ENCODE assay signal across 18 cellular contexts in genomic region chr14:55816225-55816624, GRCh38.
"Had no signal": no experiment of that assay in that cellular context is flagged by ENCODE, and none has a peak within 500 bp of the region (broad histone marks: within the 10 kb centered on the region; RNA-seq: fewer than 3 reads in every experiment).

No MANE protein-coding gene starts in this region.

- H3K27me3 ChIP-seq: foreskin keratinocyte, ovary, right atrium auricular region, testis, tibial nerve, upper lobe of right lung, vagina had no signal

- H3K4me3 Mint-ChIP-seq: naive thymus-derived CD4-positive, alpha-beta T cell; neural crest cell; stimulated activated naive CD8-positive, alpha-beta T cell treated with anti-CD3 and anti-CD28 coated beads, Interleukin-15, Interleukin-2, amounts not matched to agents 100 ng/mL and 50 ng/mL, for 24 hours had no signal

- H3K27ac ChIP-seq: foreskin keratinocyte, ovary, right atrium auricular region, testis, tibial nerve, upper lobe of right lung, vagina had no signal

- DNase-seq: dermis blood vessel endothelial cell; erythroblast; foreskin keratinocyte; head of caudate nucleus; hippocampal formation; kidney glomerular epithelial cell; naive thymus-derived CD4-positive, alpha-beta T cell; nucleus accumbens; ovary; small intestine; stimulated activated CD4-positive, alpha-beta T cell treated with anti-CD3 and anti-CD28 coated beads, Interleukin-12 subunit alpha, Interleukin-12 subunit beta, amount 100 ng/mL, for 4 hours; testis; upper lobe of right lung had no signal

- H3K4me3 ChIP-seq: ovary, right atrium auricular region, testis, tibial nerve, upper lobe of right lung, vagina had no signal

- H3K4me1 Mint-ChIP-seq: neural crest cell had no signal

- H3K9me3 ChIP-seq: ovary, right atrium auricular region, testis, tibial nerve, upper lobe of right lung, vagina had no signal

- H3K36me3 ChIP-seq: ovary, right atrium auricular region, tibial nerve, upper lobe of right lung, vagina had no signal

- H3K27ac Mint-ChIP-seq: naive thymus-derived CD4-positive, alpha-beta T cell; stimulated activated naive CD8-positive, alpha-beta T cell treated with anti-CD3 and anti-CD28 coated beads, Interleukin-15, Interleukin-2, amounts not matched to agents 100 ng/mL and 50 ng/mL, for 24 hours had no signal

- ATAC-seq: foreskin keratinocyte; naive thymus-derived CD4-positive, alpha-beta T cell; upper lobe of right lung had no signal

- H3K4me1 ChIP-seq: foreskin keratinocyte, right atrium auricular region, testis, tibial nerve, upper lobe of right lung, vagina had no signal
